In genomic region chr10:37268266-37268665, GRCh38 we compare ENCODE assay signal across 40 cellular contexts.
"Had no signal": no experiment of that assay in that cellular context is flagged by ENCODE, and none has a peak within 500 bp of the region (broad histone marks: within the 10 kb centered on the region; RNA-seq: fewer than 3 reads in every experiment).

No MANE protein-coding gene starts in this region.

- H3K4me1 Mint-ChIP-seq: activated naive CD4-positive, alpha-beta T cell treated with anti-CD3 and anti-CD28 coated beads, Interleukin-2, amount 10 ng/mL, durations not matched to agents 7 days and 5 days; activated naive CD4-positive, alpha-beta T cell treated with anti-CD3 and anti-CD28 coated beads, Interleukin-2, amount 50 U/mL, for 24 hours; activated naive CD8-positive, alpha-beta T cell treated with anti-CD3 and anti-CD28 coated beads for 36 hours; activated naive CD8-positive, alpha-beta T cell treated with anti-CD3 and anti-CD28 coated beads, Interleukin-2, amount 10 ng/mL, durations not matched to agents 7 days and 5 days; activated naive CD8-positive, alpha-beta T cell treated with anti-CD3 and anti-CD28 coated beads, Interleukin-2, amount 50 U/mL, for 24 hours; activated T-helper 17 cell treated with anti-CD3 and anti-CD28 coated beads, Interleukin-2, amount 50 U/mL, for 72 hours; brain; central memory CD8-positive, alpha-beta T cell had no signal

- H3K9me3 Mint-ChIP-seq: activated naive CD4-positive, alpha-beta T cell treated with anti-CD3 and anti-CD28 coated beads for 36 hours; activated naive CD4-positive, alpha-beta T cell treated with anti-CD3 and anti-CD28 coated beads, Interleukin-2, amount 50 U/mL, for 24 hours; activated naive CD8-positive, alpha-beta T cell treated with anti-CD3 and anti-CD28 coated beads for 36 hours; activated T-helper 17 cell treated with anti-CD3 and anti-CD28 coated beads, Interleukin-2, amount 50 U/mL, for 72 hours had no signal

- H3K4me1 ChIP-seq: adrenal gland, ascending aorta, body of pancreas, breast epithelium had no signal

- H3K27ac Mint-ChIP-seq: activated naive CD4-positive, alpha-beta T cell treated with anti-CD3 and anti-CD28 coated beads for 36 hours; activated naive CD4-positive, alpha-beta T cell treated with anti-CD3 and anti-CD28 coated beads, Interleukin-2, amount 10 ng/mL, durations not matched to agents 7 days and 5 days; activated naive CD4-positive, alpha-beta T cell treated with anti-CD3 and anti-CD28 coated beads, Interleukin-2, amount 50 U/mL, for 24 hours; activated naive CD4-positive, alpha-beta T cell treated with anti-CD3 and anti-CD28 coated beads, Interleukin-2, amount 50 U/mL, for 72 hours; activated naive CD8-positive, alpha-beta T cell; activated naive CD8-positive, alpha-beta T cell treated with anti-CD3 and anti-CD28 coated beads for 36 hours; activated naive CD8-positive, alpha-beta T cell treated with anti-CD3 and anti-CD28 coated beads, Interleukin-2, amount 10 ng/mL, durations not matched to agents 7 days and 5 days; activated naive CD8-positive, alpha-beta T cell treated with anti-CD3 and anti-CD28 coated beads, Interleukin-2, amount 50 U/mL, for 24 hours; activated T-cell treated with anti-CD3 and anti-CD28 coated beads, Interleukin-2, amount 50 U/mL, for 24 hours; activated T-cell treated with anti-CD3 and anti-CD28 coated beads, Interleukin-2, amount 50 U/mL, for 72 hours; activated T-helper 1 cell treated with anti-CD3 and anti-CD28 coated beads, Interleukin-12 subunit alpha, Interleukin-12 subunit beta, Interleukin-2, Interleukin-4 antibody, amounts not matched to agents 30 ng/mL and 10 ng/mL and 1 ng/mL, durations not matched to agents 14 hours and 24 hours and 36 hours; activated T-helper 17 cell treated with anti-CD3 and anti-CD28 coated beads, Interleukin-2, amount 50 U/mL, for 72 hours; activated T-helper 2 cell treated with anti-CD3 and anti-CD28 coated beads, Interferon-gamma antibody, Interleukin-2, Interleukin-4, amounts not matched to agents 10 μg/mL and 5 μg/mL and 100 μg/mL, durations not matched to agents 14 hours and 24 hours and 36 hours; brain had no signal

- H3K27me3 ChIP-seq: adrenal gland, ascending aorta, body of pancreas, brain microvascular endothelial cell, breast epithelium, cardiac muscle cell had no signal

- H3K36me3 ChIP-seq: adrenal gland, ascending aorta, brain microvascular endothelial cell, breast epithelium, cardiac muscle cell had no signal

- H3K4me3 Mint-ChIP-seq: activated naive CD4-positive, alpha-beta T cell treated with anti-CD3 and anti-CD28 coated beads for 36 hours; activated naive CD4-positive, alpha-beta T cell treated with anti-CD3 and anti-CD28 coated beads, Interleukin-2, amount 10 ng/mL, durations not matched to agents 7 days and 5 days; activated naive CD4-positive, alpha-beta T cell treated with anti-CD3 and anti-CD28 coated beads, Interleukin-2, amount 50 U/mL, for 24 hours; activated naive CD8-positive, alpha-beta T cell; activated naive CD8-positive, alpha-beta T cell treated with anti-CD3 and anti-CD28 coated beads for 36 hours; activated naive CD8-positive, alpha-beta T cell treated with anti-CD3 and anti-CD28 coated beads, Interleukin-2, amount 10 ng/mL, durations not matched to agents 7 days and 5 days; activated naive CD8-positive, alpha-beta T cell treated with anti-CD3 and anti-CD28 coated beads, Interleukin-2, amount 50 U/mL, for 24 hours; activated T-cell treated with anti-CD3 and anti-CD28 coated beads, Interleukin-2, amount 50 U/mL, for 24 hours; activated T-cell treated with anti-CD3 and anti-CD28 coated beads, Interleukin-2, amount 50 U/mL, for 4 hours; activated T-cell treated with anti-CD3 and anti-CD28 coated beads, Interleukin-2, amount 50 U/mL, for 72 hours; activated T-helper 1 cell treated with anti-CD3 and anti-CD28 coated beads, Interleukin-12 subunit alpha, Interleukin-12 subunit beta, Interleukin-2, Interleukin-4 antibody, amounts not matched to agents 30 ng/mL and 10 ng/mL and 1 ng/mL, durations not matched to agents 14 hours and 24 hours and 36 hours; activated T-helper 17 cell treated with anti-CD3 and anti-CD28 coated beads, Interleukin-2, amount 50 U/mL, for 72 hours; brain; central memory CD8-positive, alpha-beta T cell had no signal

- DNase-seq: activated effector memory CD4-positive, alpha-beta T cell treated with anti-CD3 and anti-CD28 coated beads, Interleukin-2, amount 50 U/mL, for 16 hours; activated effector memory CD4-positive, alpha-beta T cell treated with Interleukin-2 at 50 U/mL for 16 hours; activated gamma-delta T cell; activated gamma-delta T cell treated with Interleukin-2 at 50 U/mL for 16 hours; activated naive CD4-positive, alpha-beta T cell; activated naive CD4-positive, alpha-beta T cell treated with anti-CD3 and anti-CD28 coated beads for 36 hours; activated naive CD4-positive, alpha-beta T cell treated with anti-CD3 and anti-CD28 coated beads, Interleukin-2, amount 10 ng/mL, durations not matched to agents 7 days and 5 days; activated naive CD4-positive, alpha-beta T cell treated with anti-CD3 and anti-CD28 coated beads, Interleukin-2, amount 50 U/mL, for 16 hours; activated naive CD4-positive, alpha-beta T cell treated with Interleukin-2 at 50 U/mL for 16 hours; activated naive CD8-positive, alpha-beta T cell treated with anti-CD3 and anti-CD28 coated beads for 36 hours; activated naive CD8-positive, alpha-beta T cell treated with anti-CD3 and anti-CD28 coated beads, Interleukin-2, amount 10 ng/mL, durations not matched to agents 7 days and 5 days; activated naive CD8-positive, alpha-beta T cell treated with anti-CD3 and anti-CD28 coated beads, Interleukin-2, amount 50 U/mL, for 24 hours; activated T-cell treated with anti-CD3 and anti-CD28 coated beads, Interleukin-2, amount 50 U/mL, for 1 hour; activated T-cell treated with anti-CD3 and anti-CD28 coated beads, Interleukin-2, amount 50 U/mL, for 24 hours; activated T-cell treated with anti-CD3 and anti-CD28 coated beads, Interleukin-2, amount 50 U/mL, for 4 hours; activated T-cell treated with anti-CD3 and anti-CD28 coated beads, Interleukin-2, amount 50 U/mL, for 48 hours; activated T-cell treated with anti-CD3 and anti-CD28 coated beads, Interleukin-2, amount 50 U/mL, for 72 hours; adrenal gland; amniotic stem cell; amygdala; anterior cingulate cortex; aorta; body of pancreas; brain microvascular endothelial cell; caudate nucleus; central memory CD4-positive, alpha-beta T cell; cerebellar nuclear complex had no signal

- H3K27me3 Mint-ChIP-seq: activated naive CD4-positive, alpha-beta T cell treated with anti-CD3 and anti-CD28 coated beads, Interleukin-2, amount 10 ng/mL, durations not matched to agents 7 days and 5 days; activated naive CD4-positive, alpha-beta T cell treated with anti-CD3 and anti-CD28 coated beads, Interleukin-2, amount 50 U/mL, for 24 hours; activated naive CD8-positive, alpha-beta T cell; activated naive CD8-positive, alpha-beta T cell treated with anti-CD3 and anti-CD28 coated beads for 36 hours; activated naive CD8-positive, alpha-beta T cell treated with anti-CD3 and anti-CD28 coated beads, Interleukin-2, amount 10 ng/mL, durations not matched to agents 7 days and 5 days; activated naive CD8-positive, alpha-beta T cell treated with anti-CD3 and anti-CD28 coated beads, Interleukin-2, amount 50 U/mL, for 24 hours; activated T-cell treated with anti-CD3 and anti-CD28 coated beads, Interleukin-2, amount 50 U/mL, for 24 hours; activated T-helper 17 cell treated with anti-CD3 and anti-CD28 coated beads, Interleukin-2, amount 50 U/mL, for 72 hours; brain; central memory CD8-positive, alpha-beta T cell had no signal

- FAIRE-seq: astrocyte, bronchial epithelial cell had no signal

- H3K4me3 ChIP-seq: adrenal gland, ascending aorta, body of pancreas, breast epithelium, cardiac muscle cell had no signal

- H3K27ac ChIP-seq: adrenal gland, ascending aorta, body of pancreas, brain microvascular endothelial cell, breast epithelium, cardiac muscle cell had no signal

- ATAC-seq: activated naive CD4-positive, alpha-beta T cell treated with anti-CD3 and anti-CD28 coated beads, Interleukin-2, amount 50 U/mL, for 72 hours; activated naive CD8-positive, alpha-beta T cell treated with anti-CD3 and anti-CD28 coated beads, Interleukin-2, amount 50 U/mL, for 24 hours; activated T-cell treated with anti-CD3 and anti-CD28 coated beads, Interleukin-2, amount 50 U/mL, for 4 hours; activated T-cell treated with anti-CD3 and anti-CD28 coated beads, Interleukin-2, amount 50 U/mL, for 72 hours; activated T-helper 17 cell treated with anti-CD3 and anti-CD28 coated beads, Interleukin-2, amount 50 U/mL, for 72 hours; body of pancreas had no signal

- H3K36me3 Mint-ChIP-seq: activated naive CD4-positive, alpha-beta T cell treated with anti-CD3 and anti-CD28 coated beads, Interleukin-2, amount 10 ng/mL, durations not matched to agents 7 days and 5 days; activated naive CD4-positive, alpha-beta T cell treated with anti-CD3 and anti-CD28 coated beads, Interleukin-2, amount 50 U/mL, for 24 hours; activated naive CD4-positive, alpha-beta T cell treated with anti-CD3 and anti-CD28 coated beads, Interleukin-2, amount 50 U/mL, for 72 hours; activated naive CD8-positive, alpha-beta T cell; activated naive CD8-positive, alpha-beta T cell treated with anti-CD3 and anti-CD28 coated beads for 36 hours; activated naive CD8-positive, alpha-beta T cell treated with anti-CD3 and anti-CD28 coated beads, Interleukin-2, amount 10 ng/mL, durations not matched to agents 7 days and 5 days; brain had no signal

- H3K9me3 ChIP-seq: adrenal gland, ascending aorta, body of pancreas, breast epithelium had no signal
